Comparison of ENCODE assay signal across 14 cellular contexts in genomic region chr11:68044145-68044813, GRCh38. TPM values are rescaled to one million over a fixed set of nuclear protein-coding genes. Genes with fewer than 3 reads are reported as not detected.
DNase-seq lines count a peak whose midpoint lies in the region; ATAC-seq and TF ChIP-seq lines count a peak whose summit lies in the region.
"Had no signal": no experiment of that assay in that cellular context is flagged by ENCODE, and none has a peak within 500 bp of the region (broad histone marks: within the 10 kb centered on the region; RNA-seq: fewer than 3 reads in every experiment).

No MANE protein-coding gene starts in this region.

- intact Hi-C loops in tibial artery (cut with DNase I; ENCODE audit: low total_unique reads): loop anchor here (5.0 kb wide), 1 partner anchor 37 kb away; no protein-coding TSS in a partner anchor

- no peak for TF ChIP-seq CTCF in RWPE2 (IDR thresholded peaks at IDR 0.05; ENCODE audit: poor library complexity, severe bottlenecking)
- no peak for TF ChIP-seq CTCF in tibial artery (IDR thresholded peaks at IDR 0.05)

- DNase-seq in D341Med (ENCODE audit: low spot score) (peak; percentile 37), HT-29 (ENCODE audit: low spot score) (peak; percentile 34), RWPE2 (ENCODE audit: low spot score) (peak; percentile 53), iPS-NIHi11 (ENCODE audit: low spot score) (peak; percentile 62), NCI-H187 (lab: John Stamatoyannopoulos, UW) (no peak), tibial artery (no peak), NCI-H187 treated with DMSO at 0.1 percent for 48 hours (lab: John Stamatoyannopoulos, UW) (no peak)
- no peak for DNase-seq in NK-92 treated with Interleukin-12 subunit alpha and Interleukin-12 subunit beta, amount 100 ng/mL, for 24 hours (lab: John Stamatoyannopoulos, UW)
- DNase-seq: activated CD4-positive, alpha-beta T cell treated with anti-CD3 and anti-CD28 coated beads, Interleukin-2, amount 50 U/mL, for 4 hours; DMS79 treated with DMSO at 0.1 percent for 48 hours; NCI-H748 treated with DMSO at 0.1 percent for 48 hours; substantia nigra had no signal

- H3K4me3 ChIP-seq in RWPE2 (ENCODE audit: severe bottlenecking) (no peak overlapping the region), tibial artery (no peak overlapping the region)
- H3K4me3 ChIP-seq: heart left ventricle had no signal

- H3K36me3 ChIP-seq in RWPE2 (ENCODE audit: low read depth): peaks cover 23% of the 10 kb centered on the region
- peaks cover 19 to 82% (median 63%) of the 10 kb centered on the region in 3 donors for H3K36me3 ChIP-seq in tibial artery

- H3K4me1 ChIP-seq in RWPE2 (ENCODE audit: insufficient read depth, poor library complexity, severe bottlenecking): peaks cover 4% of the 10 kb centered on the region
- peaks cover 0 to 24% (median 20%) of the 10 kb centered on the region in 4 donors for H3K4me1 ChIP-seq in tibial artery

- H3K9me3 ChIP-seq in RWPE2 (ENCODE audit: severe bottlenecking) (no peaks in the 10 kb centered on the region), tibial artery (no peaks in the 10 kb centered on the region)
- H3K9me3 ChIP-seq: heart left ventricle had no signal

- H3K27ac ChIP-seq in RWPE2 (ENCODE audit: poor library complexity, severe bottlenecking): no peak overlapping the region
- no peak overlapping the region for H3K27ac ChIP-seq in tibial artery

- no peak for ATAC-seq in RWPE2 (ENCODE audit: low read depth)
- ATAC-seq: esophagus mucosa, heart left ventricle had no signal

- no peaks in the 10 kb centered on the region for H3K27me3 ChIP-seq in RWPE2 (ENCODE audit: insufficient read depth, poor library complexity, severe bottlenecking)
- no peaks in the 10 kb centered on the region for H3K27me3 ChIP-seq in tibial artery
- H3K27me3 ChIP-seq: heart left ventricle had no signal

RNA-seq across cellular contexts. Expression of gene TCIRG1, which starts 5.5 kb away (rescaled TPM):
- 219 and 232 TPM in 2 replicates for total RNA-seq in HT-29 (2014; rRNA removed; shearing (Covaris generic))

RNA-seq across cellular contexts. Expression of gene NDUFS8, which starts 13.8 kb away (rescaled TPM):
- total RNA-seq in HT-29 (2014; rRNA removed; shearing (Covaris generic)): 564 and 590 TPM in 2 replicates

RNA-seq across cellular contexts. Expression of gene ALDH3B1, which starts 34.2 kb away (rescaled TPM):
- 108 and 113 TPM in 2 replicates for total RNA-seq in HT-29 (2014; rRNA removed; shearing (Covaris generic))

RNA-seq across cellular contexts. Expression of gene UNC93B1, which starts 40.4 kb away (rescaled TPM):
- total RNA-seq in HT-29 (2014; rRNA removed; shearing (Covaris generic)): 164 and 197 TPM in 2 replicates

Comparison
In these comparisons a context has a peak if more than half of its experiments do, and no peak if none do; other contexts are left out.
1. DNase-seq: peak in D341Med (single experiment), HT-29 (single experiment), RWPE2 (single experiment) and iPS-NIHi11 (single experiment); none in NCI-H187 (0 of 2), NK-92 treated with Interleukin-12 subunit alpha and Interleukin-12 subunit beta, amount 100 ng/mL, for 24 hours (single experiment), tibial artery (0 of 2) and NCI-H187 treated with DMSO at 0.1 percent for 48 hours (single experiment).